In genomic region chr14:74084277-74085046, GRCh38 we compare ENCODE assay signal across 1 cellular context.
TF ChIP-seq lines count a peak whose summit lies in the region.

Gene ALDH6A1, minus strand, starts transcription at chr14:74084453. Its CDS starts 59 bp downstream, at chr14:74084394.
Gene LIN52, plus strand, starts transcription at chr14:74084956. Its CDS starts 19 bp downstream, at chr14:74084975.

TF ChIP-seq in HepG2, 621 proteins besides CTCF, POLR2A, EP300 and RAD21 (continued from another document and continues in another):
- peak; percentile 25; the same call in 1 of the 2 replicates for TF ChIP-seq ZBTB20 (CRISPR knock-in tag; IDR thresholded peaks at IDR 0.05; ENCODE audit: borderline replicate concordance, low read depth)
- TF ChIP-seq MIER3 (CRISPR knock-in tag; IDR thresholded peaks at IDR 0.05; ENCODE audit: borderline replicate concordance): 0 out of 2 replicates have a peak, but pooled peaks have one; percentile 7
- TF ChIP-seq TBX2 (CRISPR knock-in tag; IDR thresholded peaks at IDR 0.05; ENCODE audit: borderline replicate concordance): peak; percentile 68; the same call in 1 of the 2 replicates
- peak; percentile 62; the same call in 1 of the 2 replicates for TF ChIP-seq ZNF274 (CRISPR knock-in tag; IDR thresholded peaks at IDR 0.05)
- TF ChIP-seq TGIF2 (CRISPR knock-in tag; IDR thresholded peaks at IDR 0.05): peak; percentile 58; the same call in 1 of the 2 replicates
- peak; percentile 69; the same call in 1 of the 2 replicates for TF ChIP-seq UBTF (CRISPR knock-in tag; IDR thresholded peaks at IDR 0.05)
- TF ChIP-seq ELF1 (CRISPR knock-in tag; IDR thresholded peaks at IDR 0.05): peak; percentile 50; the same call in 1 of the 2 replicates
- no peak for TF ChIP-seq ATAD3A (CRISPR knock-in tag; IDR thresholded peaks at IDR 0.05)
- peak; percentile 85; the same call in 1 of the 2 replicates for TF ChIP-seq RFXAP (CRISPR knock-in tag; IDR thresholded peaks at IDR 0.05; ENCODE audit: borderline replicate concordance)
- TF ChIP-seq PITX1 (CRISPR knock-in tag; IDR thresholded peaks at IDR 0.05): peak; percentile 43
- peak; percentile 98; the same call in 1 of the 2 replicates for TF ChIP-seq KLF15 (CRISPR knock-in tag; IDR thresholded peaks at IDR 0.05; ENCODE audit: borderline replicate concordance)
- no peak for TF ChIP-seq TOE1 (CRISPR knock-in tag; IDR thresholded peaks at IDR 0.05)
- peak; percentile 33; the same call in 1 of the 2 replicates for TF ChIP-seq KMT2B (CRISPR knock-in tag; IDR thresholded peaks at IDR 0.05)
- TF ChIP-seq PHF20 (CRISPR knock-in tag; IDR thresholded peaks at IDR 0.05): peak; percentile 90
- no peak for TF ChIP-seq ZIK1 (CRISPR knock-in tag; IDR thresholded peaks at IDR 0.05; ENCODE audit: borderline replicate concordance, low read depth)
- peak; percentile 59; the same call in 1 of the 2 replicates for TF ChIP-seq NCOR1 (IDR thresholded peaks at IDR 0.05; ENCODE audit: borderline replicate concordance, low read length)
- no peak for TF ChIP-seq MAF1 (CRISPR knock-in tag; IDR thresholded peaks at IDR 0.05; ENCODE audit: borderline replicate concordance)
- TF ChIP-seq MED1 (CRISPR knock-in tag; IDR thresholded peaks at IDR 0.05): 0 out of 2 replicates have a peak, but pooled peaks have one; percentile 11
- TF ChIP-seq ZNF850 (CRISPR knock-in tag; conservative IDR thresholded peaks at IDR 0.05): no peak
- TF ChIP-seq TAF1 (CRISPR knock-in tag; IDR thresholded peaks at IDR 0.05): peak; percentile 95
- peak; percentile 69 for TF ChIP-seq ZNF768 (CRISPR knock-in tag; IDR thresholded peaks at IDR 0.05)
- no peak for TF ChIP-seq DNMT1 (CRISPR knock-in tag; IDR thresholded peaks at IDR 0.05)
- TF ChIP-seq ZNF235 (CRISPR knock-in tag; IDR thresholded peaks at IDR 0.05; ENCODE audit: borderline replicate concordance): no peak
- no peak for TF ChIP-seq ZNF460 (CRISPR knock-in tag; IDR thresholded peaks at IDR 0.05; ENCODE audit: borderline replicate concordance)
- TF ChIP-seq KLF12 (CRISPR knock-in tag; IDR thresholded peaks at IDR 0.05; ENCODE audit: borderline replicate concordance): peak; percentile 49; the same call in 1 of the 2 replicates
- no peak for TF ChIP-seq CENPX (CRISPR knock-in tag; IDR thresholded peaks at IDR 0.05)
- 0 out of 2 replicates have a peak, but pooled peaks have one; percentile 14 for TF ChIP-seq HNF1A (IDR thresholded peaks at IDR 0.05; ENCODE audit: low read depth)
- TF ChIP-seq HNF1A (CRISPR knock-in tag; IDR thresholded peaks at IDR 0.05; ENCODE audit: borderline replicate concordance): no peak
- peak; percentile 90; the same call in 1 of the 2 replicates for TF ChIP-seq SIN3A (IDR thresholded peaks at IDR 0.05; ENCODE audit: borderline replicate concordance, low read depth, low read length)
- no peak for TF ChIP-seq ZBTB25 (CRISPR knock-in tag; IDR thresholded peaks at IDR 0.05)
- peak; percentile 62; the same call in 1 of the 2 replicates for TF ChIP-seq DRAP1 (CRISPR knock-in tag; IDR thresholded peaks at IDR 0.05)
- peak; percentile 4; the same call in 1 of the 2 replicates for TF ChIP-seq BCL6 (CRISPR knock-in tag; IDR thresholded peaks at IDR 0.05)
- TF ChIP-seq GMEB1 (CRISPR knock-in tag; IDR thresholded peaks at IDR 0.05; ENCODE audit: borderline replicate concordance): peak; percentile 59
- TF ChIP-seq ZBTB38 (CRISPR knock-in tag; IDR thresholded peaks at IDR 0.05): peak; percentile 74
- TF ChIP-seq NFYB (CRISPR knock-in tag; IDR thresholded peaks at IDR 0.05): peak; percentile 96
- TF ChIP-seq SATB2 (CRISPR knock-in tag; IDR thresholded peaks at IDR 0.05): no peak
- peak; percentile 13; the same call in 1 of the 2 replicates for TF ChIP-seq ATF2 (CRISPR knock-in tag; IDR thresholded peaks at IDR 0.05)
- no peak for TF ChIP-seq ZNF724P (CRISPR knock-in tag; IDR thresholded peaks at IDR 0.05; ENCODE audit: borderline replicate concordance)
- no peak for TF ChIP-seq SP1 (IDR thresholded peaks at IDR 0.05)
- peak; percentile 71 for TF ChIP-seq SP1 (CRISPR knock-in tag; IDR thresholded peaks at IDR 0.05)
- no peak for TF ChIP-seq DBP (CRISPR knock-in tag; IDR thresholded peaks at IDR 0.05; ENCODE audit: not compliant biosample characterization)
- TF ChIP-seq FOXA1 (IDR thresholded peaks at IDR 0.05): peak; percentile 67
- peak; percentile 49; the same call in 1 of the 2 replicates for TF ChIP-seq FOXA1 (CRISPR knock-in tag; IDR thresholded peaks at IDR 0.05)
- peak; percentile 30; the same call in 1 of the 2 replicates for TF ChIP-seq HDAC2 (CRISPR knock-in tag; IDR thresholded peaks at IDR 0.05)
- peak; percentile 95 for TF ChIP-seq SIN3B (IDR thresholded peaks at IDR 0.05; ENCODE audit: low read length)
- TF ChIP-seq ZNF34 (CRISPR knock-in tag; IDR thresholded peaks at IDR 0.05; ENCODE audit: borderline replicate concordance): peak; percentile 17; the same call in 1 of the 2 replicates
- peak; percentile 54 for TF ChIP-seq ZNF781 (CRISPR knock-in tag; IDR thresholded peaks at IDR 0.05; ENCODE audit: borderline replicate concordance, not compliant biosample characterization)
- peak; percentile 69; the same call in 1 of the 2 replicates for TF ChIP-seq ZNF777 (CRISPR knock-in tag; IDR thresholded peaks at IDR 0.05)
- TF ChIP-seq ZNF607 (CRISPR knock-in tag; IDR thresholded peaks at IDR 0.05; ENCODE audit: borderline replicate concordance): 0 out of 2 replicates have a peak, but pooled peaks have one; percentile 78
- no peak for TF ChIP-seq ZNF503 (CRISPR knock-in tag; IDR thresholded peaks at IDR 0.05)
- 0 out of 2 replicates have a peak, but pooled peaks have one; percentile 52 for TF ChIP-seq ZNF772 (CRISPR knock-in tag; IDR thresholded peaks at IDR 0.05)
- TF ChIP-seq YY1 (IDR thresholded peaks at IDR 0.05; ENCODE audit: insufficient read depth, insufficient replicate concordance, low read depth, low read length): peak; percentile 94
- TF ChIP-seq FOXK1 (CRISPR knock-in tag; IDR thresholded peaks at IDR 0.05; ENCODE audit: borderline replicate concordance, low read depth): peak; percentile 85; the same call in 1 of the 2 replicates
- TF ChIP-seq EEA1 (CRISPR knock-in tag; IDR thresholded peaks at IDR 0.05; ENCODE audit: borderline replicate concordance): peak; percentile 74; the same call in 1 of the 2 replicates
- TF ChIP-seq E2F5 (CRISPR knock-in tag; conservative IDR thresholded peaks at IDR 0.05): peak; percentile 95
- no peak for TF ChIP-seq CBX2 (IDR thresholded peaks at IDR 0.05; ENCODE audit: low read depth, low read length)
- TF ChIP-seq CBX2 (CRISPR knock-in tag; IDR thresholded peaks at IDR 0.05; ENCODE audit: low read depth): no peak
